1 cellular context compared by ENCODE assay signal in the genomic region with DNA sequence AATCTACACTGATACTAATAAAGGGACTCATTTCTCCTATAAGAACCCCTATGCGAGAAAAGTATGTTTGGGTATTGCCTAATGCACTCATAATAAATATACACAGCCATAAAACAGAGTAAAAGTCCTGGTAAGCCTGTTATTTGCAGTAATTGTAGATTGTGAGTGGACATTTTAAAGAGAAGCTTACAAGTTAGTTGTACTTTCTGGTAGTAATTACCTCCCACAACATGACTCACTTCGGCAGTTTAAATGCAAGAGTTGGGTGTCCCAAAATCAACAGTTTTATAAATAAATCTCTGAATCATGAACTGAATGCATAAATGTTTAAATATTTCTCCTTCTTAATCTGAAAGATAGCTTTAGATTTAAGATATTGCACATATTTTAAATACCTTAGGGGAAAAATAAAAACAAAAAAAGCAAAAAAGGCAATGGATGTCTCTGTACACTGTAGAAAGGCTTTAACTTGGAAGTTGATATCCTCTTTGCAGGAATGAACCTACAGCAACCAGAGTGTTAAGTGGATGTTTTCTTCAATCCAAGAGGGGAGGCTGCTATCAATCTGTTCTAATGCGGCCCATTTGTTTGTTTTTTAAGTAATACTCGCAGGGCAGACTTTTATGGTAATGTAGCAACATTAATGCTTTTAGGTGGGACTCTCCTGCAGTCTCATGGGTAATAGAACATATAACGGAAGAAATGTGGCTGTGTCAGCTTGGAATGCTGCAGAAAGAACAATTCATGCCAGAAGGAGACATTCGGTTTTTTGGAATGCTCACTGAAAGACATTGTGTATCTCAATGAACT.
A peak's percentile ranks its signal among the peaks of the same experiment; 100 is the strongest.
TF ChIP-seq lines count a peak whose summit lies in the region.

No MANE protein-coding gene starts in this region.

TF ChIP-seq in SK-N-SH, 30 proteins besides CTCF, POLR2A, EP300 and RAD21 (continued from another document):
- TF ChIP-seq, protein P1, sequence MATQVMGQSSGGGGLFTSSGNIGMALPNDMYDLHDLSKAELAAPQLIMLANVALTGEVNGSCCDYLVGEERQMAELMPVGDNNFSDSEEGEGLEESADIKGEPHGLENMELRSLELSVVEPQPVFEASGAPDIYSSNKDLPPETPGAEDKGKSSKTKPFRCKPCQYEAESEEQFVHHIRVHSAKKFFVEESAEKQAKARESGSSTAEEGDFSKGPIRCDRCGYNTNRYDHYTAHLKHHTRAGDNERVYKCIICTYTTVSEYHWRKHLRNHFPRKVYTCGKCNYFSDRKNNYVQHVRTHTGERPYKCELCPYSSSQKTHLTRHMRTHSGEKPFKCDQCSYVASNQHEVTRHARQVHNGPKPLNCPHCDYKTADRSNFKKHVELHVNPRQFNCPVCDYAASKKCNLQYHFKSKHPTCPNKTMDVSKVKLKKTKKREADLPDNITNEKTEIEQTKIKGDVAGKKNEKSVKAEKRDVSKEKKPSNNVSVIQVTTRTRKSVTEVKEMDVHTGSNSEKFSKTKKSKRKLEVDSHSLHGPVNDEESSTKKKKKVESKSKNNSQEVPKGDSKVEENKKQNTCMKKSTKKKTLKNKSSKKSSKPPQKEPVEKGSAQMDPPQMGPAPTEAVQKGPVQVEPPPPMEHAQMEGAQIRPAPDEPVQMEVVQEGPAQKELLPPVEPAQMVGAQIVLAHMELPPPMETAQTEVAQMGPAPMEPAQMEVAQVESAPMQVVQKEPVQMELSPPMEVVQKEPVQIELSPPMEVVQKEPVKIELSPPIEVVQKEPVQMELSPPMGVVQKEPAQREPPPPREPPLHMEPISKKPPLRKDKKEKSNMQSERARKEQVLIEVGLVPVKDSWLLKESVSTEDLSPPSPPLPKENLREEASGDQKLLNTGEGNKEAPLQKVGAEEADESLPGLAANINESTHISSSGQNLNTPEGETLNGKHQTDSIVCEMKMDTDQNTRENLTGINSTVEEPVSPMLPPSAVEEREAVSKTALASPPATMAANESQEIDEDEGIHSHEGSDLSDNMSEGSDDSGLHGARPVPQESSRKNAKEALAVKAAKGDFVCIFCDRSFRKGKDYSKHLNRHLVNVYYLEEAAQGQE (IDR thresholded peaks at IDR 0.05; ENCODE audit: low read depth, low read length): no peak
- TF ChIP-seq GABPA (IDR thresholded peaks at IDR 0.05; ENCODE audit: low read depth): no peak
- TF ChIP-seq RXRA (IDR thresholded peaks at IDR 0.05; ENCODE audit: borderline replicate concordance, low read depth): no peak
- TF ChIP-seq RCOR1 (IDR thresholded peaks at IDR 0.05; ENCODE audit: low read length): no peak
- TF ChIP-seq ELF1 (IDR thresholded peaks at IDR 0.05): no peak
- TF ChIP-seq JUND (IDR thresholded peaks at IDR 0.05): peak; percentile 54
- TF ChIP-seq, protein P2, sequence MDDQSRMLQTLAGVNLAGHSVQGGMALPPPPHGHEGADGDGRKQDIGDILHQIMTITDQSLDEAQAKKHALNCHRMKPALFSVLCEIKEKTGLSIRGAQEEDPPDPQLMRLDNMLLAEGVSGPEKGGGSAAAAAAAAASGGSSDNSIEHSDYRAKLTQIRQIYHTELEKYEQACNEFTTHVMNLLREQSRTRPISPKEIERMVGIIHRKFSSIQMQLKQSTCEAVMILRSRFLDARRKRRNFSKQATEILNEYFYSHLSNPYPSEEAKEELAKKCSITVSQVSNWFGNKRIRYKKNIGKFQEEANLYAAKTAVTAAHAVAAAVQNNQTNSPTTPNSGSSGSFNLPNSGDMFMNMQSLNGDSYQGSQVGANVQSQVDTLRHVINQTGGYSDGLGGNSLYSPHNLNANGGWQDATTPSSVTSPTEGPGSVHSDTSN (IDR thresholded peaks at IDR 0.05): peak; percentile 32; the same call in 1 of the 2 replicates
- no peak for TF ChIP-seq GATA2 (CRISPR knock-in tag; IDR thresholded peaks at IDR 0.05)
- TF ChIP-seq, protein P3, sequence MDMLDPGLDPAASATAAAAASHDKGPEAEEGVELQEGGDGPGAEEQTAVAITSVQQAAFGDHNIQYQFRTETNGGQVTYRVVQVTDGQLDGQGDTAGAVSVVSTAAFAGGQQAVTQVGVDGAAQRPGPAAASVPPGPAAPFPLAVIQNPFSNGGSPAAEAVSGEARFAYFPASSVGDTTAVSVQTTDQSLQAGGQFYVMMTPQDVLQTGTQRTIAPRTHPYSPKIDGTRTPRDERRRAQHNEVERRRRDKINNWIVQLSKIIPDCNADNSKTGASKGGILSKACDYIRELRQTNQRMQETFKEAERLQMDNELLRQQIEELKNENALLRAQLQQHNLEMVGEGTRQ (IDR thresholded peaks at IDR 0.05; ENCODE audit: borderline replicate concordance, low read depth, low read length): no peak
- TF ChIP-seq, protein P4, sequence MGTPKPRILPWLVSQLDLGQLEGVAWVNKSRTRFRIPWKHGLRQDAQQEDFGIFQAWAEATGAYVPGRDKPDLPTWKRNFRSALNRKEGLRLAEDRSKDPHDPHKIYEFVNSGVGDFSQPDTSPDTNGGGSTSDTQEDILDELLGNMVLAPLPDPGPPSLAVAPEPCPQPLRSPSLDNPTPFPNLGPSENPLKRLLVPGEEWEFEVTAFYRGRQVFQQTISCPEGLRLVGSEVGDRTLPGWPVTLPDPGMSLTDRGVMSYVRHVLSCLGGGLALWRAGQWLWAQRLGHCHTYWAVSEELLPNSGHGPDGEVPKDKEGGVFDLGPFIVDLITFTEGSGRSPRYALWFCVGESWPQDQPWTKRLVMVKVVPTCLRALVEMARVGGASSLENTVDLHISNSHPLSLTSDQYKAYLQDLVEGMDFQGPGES (IDR thresholded peaks at IDR 0.05; ENCODE audit: low read depth, low read length): no peak
